In genomic region chr11:43984519-43985385, GRCh38 we compare ENCODE assay signal across 14 cellular contexts. TPM values are rescaled to one million over a fixed set of nuclear protein-coding genes. Genes with fewer than 3 reads are reported as not detected.
DNase-seq lines count a peak whose midpoint lies in the region; ATAC-seq and TF ChIP-seq lines count a peak whose summit lies in the region.
"Had no signal": no experiment of that assay in that cellular context is flagged by ENCODE, and none has a peak within 500 bp of the region (broad histone marks: within the 10 kb centered on the region; RNA-seq: fewer than 3 reads in every experiment).

No MANE protein-coding gene starts in this region.

- peak overlapping the region in 1 of 2 donors; percentile 59 for H3K27ac ChIP-seq in coronary artery
- no peak overlapping the region for H3K27ac ChIP-seq in mesenchymal stem cell (ENCODE audit: low read length, poor library complexity, severe bottlenecking)
- H3K27ac ChIP-seq in upper lobe of right lung: peak overlapping the region; percentile 81
- H3K27ac ChIP-seq in mammary epithelial cell (ENCODE audit: insufficient read depth, low read depth, low read length): no peak overlapping the region
- H3K27ac ChIP-seq: HL-60, SJSA1 had no signal

- dilution Hi-C loops in mammary epithelial cell (cut with HindIII; ENCODE audit: low sequenced_read_pairs): no loop called here

- peaks cover 9 to 19% of the 10 kb centered on the region in 2 experiments for H3K27me3 ChIP-seq in mesenchymal stem cell (ENCODE audit: control insufficient read depth in 1 of 2, insufficient read depth in 1 of 2, low read length in 2 of 2)
- H3K27me3 ChIP-seq in upper lobe of right lung: no peaks in the 10 kb centered on the region
- peaks cover 3% of the 10 kb centered on the region for H3K27me3 ChIP-seq in mammary epithelial cell (ENCODE audit: insufficient read depth, low read length)
- H3K27me3 ChIP-seq: SJSA1 had no signal

- no peak overlapping the region for H2BK12ac ChIP-seq in mesenchymal stem cell (ENCODE audit: low read length in 2 of 2)

- no peak overlapping the region for H2BK5ac ChIP-seq in mesenchymal stem cell (ENCODE audit: low read depth, low read length, poor library complexity, severe bottlenecking)

- no peaks in the 10 kb centered on the region for H3K36me3 ChIP-seq in mesenchymal stem cell (ENCODE audit: control insufficient read depth in 1 of 2, insufficient read depth in 2 of 2, low read depth in 1 of 2, low read length in 2 of 2)
- H3K36me3 ChIP-seq in upper lobe of right lung: no peaks in the 10 kb centered on the region
- no peaks in the 10 kb centered on the region for H3K36me3 ChIP-seq in mammary epithelial cell (ENCODE audit: insufficient read depth, low read length)
- H3K36me3 ChIP-seq: SJSA1 had no signal

- H3K79me1 ChIP-seq in mesenchymal stem cell (replicated peaks; ENCODE audit: low read length, poor library complexity, severe bottlenecking): no peaks in the 10 kb centered on the region

- H2BK120ac ChIP-seq in mesenchymal stem cell (ENCODE audit: low read depth, low read length): no peak overlapping the region

- peaks cover 21% of the 10 kb centered on the region for H3K4me1 ChIP-seq in mesenchymal stem cell (ENCODE audit: control insufficient read depth, insufficient read depth, low read depth, low read length)
- peaks cover 59% of the 10 kb centered on the region for H3K4me1 ChIP-seq in upper lobe of right lung
- peaks cover 5% of the 10 kb centered on the region for H3K4me1 ChIP-seq in mammary epithelial cell (ENCODE audit: insufficient read depth, low read length)

- H4K20me1 ChIP-seq in mammary epithelial cell (ENCODE audit: insufficient read depth, low read length): no peaks in the 10 kb centered on the region

- H3K14ac ChIP-seq in mesenchymal stem cell (ENCODE audit: low read length in 2 of 2): no peak overlapping the region

- in situ Hi-C loops in mammary epithelial cell (cut with MboI; ENCODE audit: low sequenced_read_pairs in 2 of 2): no loop called here

- no peak overlapping the region for H3K23ac ChIP-seq in mesenchymal stem cell (ENCODE audit: low read length in 2 of 2)

- peak; percentile 31 for DNase-seq in left cardiac atrium
- DNase-seq in cardiac septum (ENCODE audit: low spot score): no peak
- peak; percentile 70 for DNase-seq in coronary artery (ENCODE audit: low spot score)
- no peak for DNase-seq in mesenchymal stem cell
- peak; percentile 86 for DNase-seq in upper lobe of right lung
- DNase-seq in mammary epithelial cell: no peak
- DNase-seq in dermis blood vessel endothelial cell: no peak
- DNase-seq: DMS 273 treated with DMSO at 0.1 percent for 48 hours, natural killer cell, NCI-H524 had no signal

- H3K9ac ChIP-seq in mesenchymal stem cell (ENCODE audit: low read length) (no peak overlapping the region), mammary epithelial cell (ENCODE audit: insufficient read depth, low read length) (no peak overlapping the region)

- H3K4me3 ChIP-seq in coronary artery (no peak overlapping the region), mesenchymal stem cell (ENCODE audit: insufficient read depth in 1 of 2, low read depth in 1 of 2, low read length in 2 of 2) (no peak overlapping the region), upper lobe of right lung (no peak overlapping the region), mammary epithelial cell (replicated peaks in 1 of 3; ENCODE audit: insufficient read depth in 1 of 3, low read depth in 2 of 3, low read length in 3 of 3) (no peak overlapping the region)
- H3K4me3 ChIP-seq: SJSA1 had no signal

- peak overlapping the region in 1 of 2 experiments; percentile 35 for H3K4ac ChIP-seq in mesenchymal stem cell (ENCODE audit: low read depth in 1 of 2, low read length in 2 of 2)

- H4K8ac ChIP-seq in mesenchymal stem cell (ENCODE audit: low read length): no peak overlapping the region

- H3K4me2 ChIP-seq in mesenchymal stem cell (ENCODE audit: low read length, poor library complexity, severe bottlenecking) (no peak overlapping the region), mammary epithelial cell (ENCODE audit: insufficient read depth, low read depth, low read length) (no peak overlapping the region)

- no peak overlapping the region for H3K18ac ChIP-seq in mesenchymal stem cell (ENCODE audit: low read depth in 1 of 2, low read length in 2 of 2)

- peak overlapping the region; percentile 46 for H2BK15ac ChIP-seq in mesenchymal stem cell (ENCODE audit: low read depth, poor library complexity, severe bottlenecking)

- no peak for ATAC-seq in left cardiac atrium
- ATAC-seq in upper lobe of right lung: peak; percentile 82
- no peak for ATAC-seq in HG02973 (IDR thresholded peaks at IDR 0.05; ENCODE audit: unreplicated experiment)
- ATAC-seq: natural killer cell, WTC11 had no signal

- no peaks in the 10 kb centered on the region for H3K9me3 ChIP-seq in mesenchymal stem cell (ENCODE audit: control insufficient read depth, low read length)
- no peaks in the 10 kb centered on the region for H3K9me3 ChIP-seq in upper lobe of right lung
- no peaks in the 10 kb centered on the region for H3K9me3 ChIP-seq in mammary epithelial cell (replicated peaks; ENCODE audit: insufficient read depth, low read length)
- H3K9me3 ChIP-seq: SJSA1 had no signal

- WGBS in mesenchymal stem cell: 79% methylated on average over 14 of the region's 14 CpGs
- WGBS in mammary epithelial cell (ENCODE audit: low coverage, missing lambda C conversion rate): 70% methylated on average over 12 of the region's 14 CpGs

- no peak for TF ChIP-seq CTCF in coronary artery (IDR thresholded peaks at IDR 0.05)
- no peak for TF ChIP-seq CTCF in upper lobe of right lung (IDR thresholded peaks at IDR 0.05)
- TF ChIP-seq CTCF in mammary epithelial cell (conservative IDR thresholded peaks at IDR 0.05 in 1 of 2, IDR thresholded peaks at IDR 0.05 in 1 of 2; ENCODE audit: extremely low read depth in 1 of 2, insufficient read depth in 1 of 2, low read depth in 1 of 2, low read length in 2 of 2): no peak

- intact Hi-C loops in left cardiac atrium (cut with DNase I) (loop anchor here in 1 of 2 donors (5.0 kb wide), 2 partner anchors 37 to 48 kb away; no protein-coding TSS in a partner anchor), cardiac septum (cut with DNase I) (loop anchor here (5.0 kb wide), 1 partner anchor 92 kb away; no protein-coding TSS in a partner anchor), upper lobe of right lung (cut with DNase I) (no loop called here), mammary epithelial cell (cut with micrococcal nuclease) (no loop called here)

- H3K79me2 ChIP-seq in mammary epithelial cell (ENCODE audit: insufficient read depth, low read length): no peaks in the 10 kb centered on the region

- H4K91ac ChIP-seq in mesenchymal stem cell (ENCODE audit: low read length): no peak overlapping the region

- H2AFZ ChIP-seq in mesenchymal stem cell (ENCODE audit: low read depth, low read length) (no peak overlapping the region), mammary epithelial cell (ENCODE audit: low read depth, low read length) (no peak overlapping the region)

- no peak overlapping the region for H2AK5ac ChIP-seq in mesenchymal stem cell (ENCODE audit: low read length, severe bottlenecking)

- BruUV-seq in mammary epithelial cell (replicated peaks; lab: Mats Ljungman, UMichigan): no TSS peak

- CTCF ChIA-PET in mammary epithelial cell (lab: Charles Lee; ENCODE audit: low non-redundant PET): no interaction called here

RNA-seq across cellular contexts. Expression of gene C11orf96, which starts 42.3 kb away (rescaled TPM):
- total RNA-seq in left cardiac atrium: 100 to 1,000 TPM in 1 of 2 donors, 10 to 100 TPM in 1; 25.0 to 121 TPM
- total RNA-seq in cardiac septum: 42.0 TPM
- polyA plus RNA-seq in mesenchymal stem cell (2013, experiment 1 of 2): 134 TPM
- 133 TPM for polyA plus RNA-seq in mesenchymal stem cell (2013, experiment 2 of 2)
- total RNA-seq in upper lobe of right lung: 139 TPM
- total RNA-seq in mammary epithelial cell: not detected
- polyA plus RNA-seq in mammary epithelial cell: not detected
- polyA minus RNA-seq in mammary epithelial cell: not detected
- 5.5 and 8.7 TPM in 2 replicates for total RNA-seq in dermis blood vessel endothelial cell

Comparison
In these comparisons a context has a peak if more than half of its experiments do, and no peak if none do; other contexts are left out.
1. DNase-seq: peak in left cardiac atrium (single experiment), coronary artery (single experiment) and upper lobe of right lung (single experiment); none in cardiac septum (single experiment), mesenchymal stem cell (single experiment), mammary epithelial cell (single experiment) and dermis blood vessel endothelial cell (single experiment).